8 cellular contexts compared by ENCODE assay signal in genomic region chr5:98929123-98929981, GRCh38. TPM values are rescaled to one million over a fixed set of nuclear protein-coding genes. Genes with fewer than 3 reads are reported as not detected.
DNase-seq lines count a peak whose midpoint lies in the region; ATAC-seq and TF ChIP-seq lines count a peak whose summit lies in the region.

No MANE protein-coding gene starts in this region.

- DNase-seq in NCI-H187 (lab: John Stamatoyannopoulos, UW) (peak; percentile 78), T-helper 9 cell (peak; percentile 89), astrocyte of the cerebellum (ENCODE audit: low read depth) (no peak), hepatocyte (ENCODE audit: low spot score) (peak; percentile 94), aorta (peak; percentile 96 to 99)

- peaks cover 67% of the 10 kb centered on the region for H3K79me2 ChIP-seq in hepatocyte

- in situ Hi-C loops in astrocyte of the cerebellum (cut with HindIII; ENCODE audit: low sequenced_read_pairs), result no loop called here

- intact Hi-C loops in aorta (cut with DNase I), result loop anchor here in 1 of 2 donors (5.0 kb wide), 1 partner anchor 157 kb away; the partner anchor contains the start of gene RGMB

- peaks cover 39% of the 10 kb centered on the region for H4K20me1 ChIP-seq in hepatocyte (ENCODE audit: insufficient read depth, poor library complexity, severe bottlenecking)

- TF ChIP-seq CTCF in astrocyte of the cerebellum (IDR thresholded peaks at IDR 0.05; ENCODE audit: low read depth, low read length, missing control alignments) (no peak), hepatocyte (IDR thresholded peaks at IDR 0.05; ENCODE audit: poor library complexity) (no peak)

- H2AFZ ChIP-seq in hepatocyte, result peak overlapping the region; percentile 73

- no peaks in the 10 kb centered on the region for H3K36me3 ChIP-seq in hepatocyte (replicated peaks; ENCODE audit: insufficient read depth, low read depth)
- H3K36me3 ChIP-seq in rectal smooth muscle tissue (ENCODE audit: control insufficient read depth, insufficient read depth, low read length), result no peaks in the 10 kb centered on the region
- no peaks in the 10 kb centered on the region for H3K36me3 ChIP-seq in aorta (ENCODE audit: control insufficient read depth in 1 of 2, insufficient read depth in 2 of 2, low read length in 1 of 2)

- H3K9me3 ChIP-seq in hepatocyte (ENCODE audit: low read depth) (no peaks in the 10 kb centered on the region), aorta (ENCODE audit: control insufficient read depth, low read length) (no peaks in the 10 kb centered on the region)

- peak overlapping the region; percentile 98 for H3K9ac ChIP-seq in rectal smooth muscle tissue (ENCODE audit: low read length)

- peak overlapping the region; percentile 79 for H3K4me2 ChIP-seq in hepatocyte

- H3K4me1 ChIP-seq in hepatocyte (ENCODE audit: insufficient read depth), result peaks cover 5% of the 10 kb centered on the region
- peaks cover 9% of the 10 kb centered on the region for H3K4me1 ChIP-seq in rectal smooth muscle tissue (ENCODE audit: control insufficient read depth, insufficient read depth, low read length)
- H3K4me1 ChIP-seq in aorta (ENCODE audit: control insufficient read depth in 1 of 2, insufficient read depth in 2 of 2, low read length in 2 of 2), result no peaks in the 10 kb centered on the region

- WGBS in hepatocyte (ENCODE audit: low lambda C conversion rate, missing lambda C conversion rate), result 1% methylated on average over 49 of the region's 71 CpGs
- 0% methylated on average over 64 to 71 of the region's 71 CpGs for WGBS in aorta, 2 donors

- ATAC-seq in GM18499 (IDR thresholded peaks at IDR 0.05; ENCODE audit: insufficient read depth, unreplicated experiment), result peak; percentile 77
- peak; percentile 68 for ATAC-seq in HG02884 (IDR thresholded peaks at IDR 0.05; ENCODE audit: unreplicated experiment)
- peak; percentile 92 for ATAC-seq in aorta (ENCODE audit: low FRiP score)

- no peaks in the 10 kb centered on the region for H3K9me2 ChIP-seq in hepatocyte (replicated peaks; ENCODE audit: insufficient read depth)

- peak overlapping the region; percentile 100 for H3K27ac ChIP-seq in hepatocyte
- peak overlapping the region; percentile 100 for H3K27ac ChIP-seq in rectal smooth muscle tissue (ENCODE audit: low read depth, low read length)
- peak overlapping the region; percentile 95 to 98 for H3K27ac ChIP-seq in aorta (ENCODE audit: low read depth in 1 of 2, low read length in 2 of 2)

- H3K27me3 ChIP-seq in hepatocyte, result no peaks in the 10 kb centered on the region
- no peaks in the 10 kb centered on the region for H3K27me3 ChIP-seq in rectal smooth muscle tissue (ENCODE audit: control insufficient read depth, insufficient read depth, low read length)
- no peaks in the 10 kb centered on the region for H3K27me3 ChIP-seq in aorta (ENCODE audit: control insufficient read depth in 1 of 2, insufficient read depth in 2 of 2, low read length in 1 of 2)

- H3K4me3 ChIP-seq in astrocyte of the cerebellum (ENCODE audit: low read depth, low read length) (peak overlapping the region; percentile 93), hepatocyte (peak overlapping the region; percentile 70), rectal smooth muscle tissue (ENCODE audit: low read length) (peak overlapping the region; percentile 98), aorta (ENCODE audit: low read length in 2 of 2) (peak overlapping the region; percentile 67 to 74)

RNA-seq across cellular contexts. Expression of gene CHD1, which starts 0.5 kb away (rescaled TPM):
- total RNA-seq in hepatocyte (57.4 and 81.4 TPM in 2 replicates), aorta (10 to 100 TPM; 44.1 to 51.8 TPM)
- polyA plus RNA-seq in hepatocyte (14.2 and 20.6 TPM in 2 replicates), aorta (10 to 100 TPM in 1 of 2 donors, 1 to 10 TPM in 1; 5.9 to 12.5 TPM)
